2 cellular contexts compared by ENCODE assay signal in genomic region chr19:13860679-13861391, GRCh38.
TF ChIP-seq lines count a peak whose summit lies in the region.

No MANE protein-coding gene starts in this region.

TF ChIP-seq in SK-N-SH, 30 proteins besides CTCF, POLR2A, EP300 and RAD21:
- TF ChIP-seq SIN3A (IDR thresholded peaks at IDR 0.05; ENCODE audit: borderline replicate concordance, low read depth, low read length): no peak
- TF ChIP-seq PBX3 (IDR thresholded peaks at IDR 0.05): no peak
- TF ChIP-seq RXRA (IDR thresholded peaks at IDR 0.05; ENCODE audit: borderline replicate concordance, low read depth): no peak
- no peak for TF ChIP-seq MAX (IDR thresholded peaks at IDR 0.05; ENCODE audit: low read depth)
- no peak for TF ChIP-seq REST (IDR thresholded peaks at IDR 0.05; ENCODE audit: low read depth, low read length)
- no peak for TF ChIP-seq ELF1 (IDR thresholded peaks at IDR 0.05)
- TF ChIP-seq NRF1 (IDR thresholded peaks at IDR 0.05; ENCODE audit: low read depth, low read length): no peak
- no peak for TF ChIP-seq SMC3 (IDR thresholded peaks at IDR 0.05; ENCODE audit: low read depth, low read length)
- no peak for TF ChIP-seq NFIC (IDR thresholded peaks at IDR 0.05; ENCODE audit: borderline replicate concordance)
- TF ChIP-seq RFX5 (IDR thresholded peaks at IDR 0.05; ENCODE audit: low read length): no peak
- TF ChIP-seq YY1 (IDR thresholded peaks at IDR 0.05; ENCODE audit: low read depth): no peak
- TF ChIP-seq GABPA (IDR thresholded peaks at IDR 0.05; ENCODE audit: low read depth): no peak
- TF ChIP-seq ZBTB33 (IDR thresholded peaks at IDR 0.05; ENCODE audit: borderline replicate concordance, low read depth): no peak
- TF ChIP-seq USF2 (IDR thresholded peaks at IDR 0.05; ENCODE audit: borderline replicate concordance, low read depth, low read length): no peak
- no peak for TF ChIP-seq CHD2 (IDR thresholded peaks at IDR 0.05; ENCODE audit: low read length, partially characterized antibody)
- TF ChIP-seq MXI1 (IDR thresholded peaks at IDR 0.05; ENCODE audit: low read depth, low read length): no peak

TF ChIP-seq in SK-N-SH treated with all-trans-retinoic acid at 6 μM for 48 hours, 23 proteins besides CTCF, POLR2A, EP300 and RAD21:
- TF ChIP-seq GLIS3 (CRISPR knock-in tag; IDR thresholded peaks at IDR 0.05): no peak
- no peak for TF ChIP-seq BACH2 (CRISPR knock-in tag; IDR thresholded peaks at IDR 0.05; ENCODE audit: borderline replicate concordance)
- TF ChIP-seq ZFP3 (CRISPR knock-in tag; IDR thresholded peaks at IDR 0.05): no peak
- TF ChIP-seq PPARA (CRISPR knock-in tag; IDR thresholded peaks at IDR 0.05; ENCODE audit: borderline replicate concordance): no peak
- TF ChIP-seq RARB (CRISPR knock-in tag; IDR thresholded peaks at IDR 0.05): no peak
- TF ChIP-seq POU6F1 (CRISPR knock-in tag; IDR thresholded peaks at IDR 0.05; ENCODE audit: borderline replicate concordance, low read depth): no peak
- TF ChIP-seq SNAI2 (CRISPR knock-in tag; IDR thresholded peaks at IDR 0.05): no peak
- TF ChIP-seq PATZ1 (CRISPR knock-in tag; IDR thresholded peaks at IDR 0.05; ENCODE audit: borderline replicate concordance): no peak
- TF ChIP-seq ZC3H10 (CRISPR knock-in tag; IDR thresholded peaks at IDR 0.05): no peak
- TF ChIP-seq CREB5 (CRISPR knock-in tag; IDR thresholded peaks at IDR 0.05; ENCODE audit: low read depth): no peak
- TF ChIP-seq ZNF8 (CRISPR knock-in tag; IDR thresholded peaks at IDR 0.05): no peak
- no peak for TF ChIP-seq ARNTL (CRISPR knock-in tag; IDR thresholded peaks at IDR 0.05; ENCODE audit: borderline replicate concordance, low read depth)
- TF ChIP-seq CSDC2 (CRISPR knock-in tag; IDR thresholded peaks at IDR 0.05): no peak
- no peak for TF ChIP-seq TSHZ2 (CRISPR knock-in tag; IDR thresholded peaks at IDR 0.05)
- no peak for TF ChIP-seq OSR1 (CRISPR knock-in tag; IDR thresholded peaks at IDR 0.05)
